In the genomic region with DNA sequence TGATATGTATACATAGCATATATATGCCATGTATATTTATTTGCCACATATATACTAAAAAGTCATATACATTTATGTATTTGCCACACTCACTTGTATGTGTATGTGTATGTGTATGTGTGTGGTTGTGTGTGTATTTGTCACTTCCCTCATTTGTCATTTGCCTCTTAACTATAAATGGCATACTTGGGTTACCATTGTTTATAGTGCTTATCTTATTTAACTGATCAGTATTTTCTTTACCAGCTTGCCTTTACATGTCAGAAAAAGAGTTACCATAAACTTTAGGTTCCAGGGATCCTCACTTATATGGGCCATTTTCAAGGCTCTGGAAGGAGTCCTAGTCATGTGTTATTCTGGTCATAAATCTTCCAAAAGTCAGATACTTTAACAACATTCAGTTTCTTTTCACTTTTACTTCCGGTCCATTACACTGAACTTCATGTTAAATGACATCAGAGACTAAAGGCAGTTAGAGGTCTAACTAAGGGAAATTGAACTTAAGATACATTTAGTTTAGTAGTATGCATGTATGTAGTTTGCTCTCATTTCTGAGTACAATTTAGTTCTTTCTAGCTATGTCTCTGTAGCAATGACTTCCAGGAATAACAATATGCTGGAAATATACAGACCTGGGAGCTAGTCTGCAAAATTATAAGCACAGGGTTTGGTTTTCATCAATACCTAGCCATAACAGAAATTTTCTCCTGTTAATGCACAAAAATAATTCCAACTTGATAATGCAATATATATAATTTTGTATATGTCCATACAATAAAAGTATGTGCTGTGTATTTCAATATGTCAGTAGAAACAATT, we compare ENCODE assay signal across 11 cellular contexts. TPM values are rescaled to one million over a fixed set of nuclear protein-coding genes. Genes with fewer than 3 reads are reported as not detected.
DNase-seq lines count a peak whose midpoint lies in the region; ATAC-seq, FAIRE-seq and TF ChIP-seq lines count a peak whose summit lies in the region.
"Had no signal": no experiment of that assay in that cellular context is flagged by ENCODE, and none has a peak within 500 bp of the region (broad histone marks: within the 10 kb centered on the region; RNA-seq: fewer than 3 reads in every experiment).

No MANE protein-coding gene starts in this region.

- intact Hi-C loops in activated CD8-positive, alpha-beta T cell treated with anti-CD3 and anti-CD28 coated beads for 36 hours (cut with micrococcal nuclease), result no loop called here
- intact Hi-C loops in naive thymus-derived CD4-positive, alpha-beta T cell (cut with micrococcal nuclease), result loop anchor here (1.0 to 10.0 kb wide), 2 partner anchors 30 to 256 kb away; no protein-coding TSS in a partner anchor

- peak; percentile 64 for FAIRE-seq in GM12891 (lab: Jason Lieb, UNC)
- FAIRE-seq: islet of Langerhans had no signal

- no peak overlapping the region for H4K91ac ChIP-seq in neuronal stem cell (ENCODE audit: low read depth, low read length, poor library complexity)

- H3K36me3 Mint-ChIP-seq in activated CD8-positive, alpha-beta T cell treated with anti-CD3 and anti-CD28 coated beads for 36 hours (ENCODE audit: low read depth), result peaks cover 2% of the 10 kb centered on the region
- peaks cover 0 to 2% (median 0%) of the 10 kb centered on the region in 5 donors for H3K36me3 Mint-ChIP-seq in naive thymus-derived CD4-positive, alpha-beta T cell

- CTCF ChIA-PET in activated CD8-positive, alpha-beta T cell treated with anti-CD3 and anti-CD28 coated beads for 36 hours (lab: Charles Lee), result no interaction called here
- CTCF ChIA-PET in naive thymus-derived CD4-positive, alpha-beta T cell (lab: Charles Lee), result no interaction called here

- TF ChIP-seq CTCF in activated CD8-positive, alpha-beta T cell treated with anti-CD3 and anti-CD28 coated beads for 36 hours (IDR thresholded peaks at IDR 0.05), result no peak

- H3K14ac ChIP-seq in neuronal stem cell (ENCODE audit: low read length), result no peak overlapping the region

- H3K18ac ChIP-seq in neuronal stem cell (ENCODE audit: low read length), result no peak overlapping the region

- H4K8ac ChIP-seq in neuronal stem cell (ENCODE audit: low read depth, low read length), result no peak overlapping the region

- H3K4me1 ChIP-seq in naive thymus-derived CD4-positive, alpha-beta T cell (ENCODE audit: control insufficient read depth in 2 of 2, insufficient read depth in 2 of 2, low read length in 2 of 2), result no peaks in the 10 kb centered on the region
- no peaks in the 10 kb centered on the region for H3K4me1 ChIP-seq in neuronal stem cell (ENCODE audit: control insufficient read depth in 2 of 2, insufficient read depth in 1 of 2, low read depth in 1 of 2, low read length in 2 of 2)

- no peak overlapping the region for H3K4ac ChIP-seq in neuronal stem cell (ENCODE audit: low read length)

- no CpG with 5 or more reads among the region's 1 CpG for WGBS in neuronal stem cell (ENCODE audit: extremely low coverage in 2 of 2, insufficient read length in 2 of 2, insufficient replicate concordance in 1 of 2), 2 donors

- TF ChIP-seq POLR2A in GM12891 (IDR thresholded peaks at IDR 0.05; ENCODE audit: low read depth, low read length), result no peak

- H3K4me2 ChIP-seq in neuronal stem cell (ENCODE audit: insufficient read depth, low read length, poor library complexity, severe bottlenecking), result no peak overlapping the region

- no peak overlapping the region for H2BK12ac ChIP-seq in neuronal stem cell (ENCODE audit: low read length)

- H3K9me3 ChIP-seq in naive thymus-derived CD4-positive, alpha-beta T cell (ENCODE audit: control insufficient read depth in 2 of 3, low read length in 3 of 3), result no peaks in the 10 kb centered on the region
- H3K9me3 ChIP-seq in neuronal stem cell (replicated peaks in 1 of 2; ENCODE audit: control insufficient read depth in 2 of 2, insufficient read depth in 1 of 2, low read depth in 1 of 2, low read length in 2 of 2), result no peaks in the 10 kb centered on the region
- H3K9me3 ChIP-seq: SJSA1 had no signal

- H3K36me3 ChIP-seq in naive thymus-derived CD4-positive, alpha-beta T cell (ENCODE audit: control insufficient read depth in 2 of 3, insufficient read depth in 3 of 3, low read length in 3 of 3), result no peaks in the 10 kb centered on the region
- H3K36me3 ChIP-seq in neuronal stem cell (replicated peaks in 1 of 2; ENCODE audit: control insufficient read depth in 2 of 2, insufficient read depth in 2 of 2, low read length in 2 of 2), result no peaks in the 10 kb centered on the region
- H3K36me3 ChIP-seq: SJSA1 had no signal

- DNase-seq in GM12891 (ENCODE audit: insufficient read length, low spot score) (no peak), amygdala (lab: John Stamatoyannopoulos, UW) (no peak), mesenteric fat pad (ENCODE audit: low spot score) (no peak), neuronal stem cell (ENCODE audit: low spot score) (no peak)
- DNase-seq in activated CD8-positive, alpha-beta T cell treated with anti-CD3 and anti-CD28 coated beads for 36 hours, result no peak
- peak in 3 of 9 donors; percentile 4 to 34 (median 20) for DNase-seq in naive thymus-derived CD4-positive, alpha-beta T cell
- DNase-seq: C1 segment of cervical spinal cord, NCI-H345 had no signal

- H3K4me3 Mint-ChIP-seq in activated CD8-positive, alpha-beta T cell treated with anti-CD3 and anti-CD28 coated beads for 36 hours, result no peak overlapping the region
- peak overlapping the region in 4 of 10 donors; percentile 29 to 57 (median 51) for H3K4me3 Mint-ChIP-seq in naive thymus-derived CD4-positive, alpha-beta T cell

- no peaks in the 10 kb centered on the region for H3K9me3 Mint-ChIP-seq in activated CD8-positive, alpha-beta T cell treated with anti-CD3 and anti-CD28 coated beads for 36 hours
- H3K9me3 Mint-ChIP-seq in naive thymus-derived CD4-positive, alpha-beta T cell, result no peaks in the 10 kb centered on the region

- H2BK120ac ChIP-seq in neuronal stem cell (ENCODE audit: low read depth, low read length), result no peak overlapping the region

- H3K4me1 Mint-ChIP-seq in activated CD8-positive, alpha-beta T cell treated with anti-CD3 and anti-CD28 coated beads for 36 hours (ENCODE audit: low read depth), result peaks cover 31% of the 10 kb centered on the region
- H3K4me1 Mint-ChIP-seq in naive thymus-derived CD4-positive, alpha-beta T cell, result peaks cover 6 to 35% (median 21%) of the 10 kb centered on the region in 7 donors

- no peaks in the 10 kb centered on the region for H3K27me3 ChIP-seq in naive thymus-derived CD4-positive, alpha-beta T cell (ENCODE audit: control insufficient read depth in 2 of 2, insufficient read depth in 2 of 2, low read length in 2 of 2)
- H3K27me3 ChIP-seq in neuronal stem cell (ENCODE audit: control insufficient read depth in 3 of 3, insufficient read depth in 3 of 3, low read depth in 1 of 3, low read length in 3 of 3), result no peaks in the 10 kb centered on the region
- H3K27me3 ChIP-seq: SJSA1 had no signal

- POLR2A ChIA-PET in activated CD8-positive, alpha-beta T cell treated with anti-CD3 and anti-CD28 coated beads for 36 hours (lab: Charles Lee), result no interaction called here
- POLR2A ChIA-PET in naive thymus-derived CD4-positive, alpha-beta T cell (lab: Charles Lee), result no interaction called here

- H3K27me3 Mint-ChIP-seq in activated CD8-positive, alpha-beta T cell treated with anti-CD3 and anti-CD28 coated beads for 36 hours, result peaks cover under 1% of the 10 kb centered on the region
- H3K27me3 Mint-ChIP-seq in naive thymus-derived CD4-positive, alpha-beta T cell, result peaks cover 0 to 2% (median 0%) of the 10 kb centered on the region in 5 donors

- H3K27ac Mint-ChIP-seq in activated CD8-positive, alpha-beta T cell treated with anti-CD3 and anti-CD28 coated beads for 36 hours, result peak overlapping the region; percentile 85
- H3K27ac Mint-ChIP-seq in naive thymus-derived CD4-positive, alpha-beta T cell, result peak overlapping the region in 8 of 9 donors; percentile 19 to 81 (median 70)

- no peak overlapping the region for H2BK5ac ChIP-seq in neuronal stem cell (ENCODE audit: low read length)

- H3K79me1 ChIP-seq in neuronal stem cell (ENCODE audit: low read depth, low read length), result no peaks in the 10 kb centered on the region

- no peak overlapping the region for H3K27ac ChIP-seq in naive thymus-derived CD4-positive, alpha-beta T cell (ENCODE audit: low read depth, low read length)
- H3K27ac ChIP-seq in neuronal stem cell (replicated peaks; ENCODE audit: low read length), result no peak overlapping the region
- H3K27ac ChIP-seq: SJSA1 had no signal

- peak; percentile 54 for ATAC-seq in GM21390 (IDR thresholded peaks at IDR 0.05; ENCODE audit: unreplicated experiment)
- ATAC-seq in activated CD8-positive, alpha-beta T cell treated with anti-CD3 and anti-CD28 coated beads for 36 hours, result peak; percentile 54
- no peak for ATAC-seq in naive thymus-derived CD4-positive, alpha-beta T cell

- H3K4me3 ChIP-seq in naive thymus-derived CD4-positive, alpha-beta T cell (ENCODE audit: low read length), result no peak overlapping the region
- no peak overlapping the region for H3K4me3 ChIP-seq in neuronal stem cell (ENCODE audit: low read length in 2 of 2)
- H3K4me3 ChIP-seq: SJSA1 had no signal

- no peak overlapping the region for H2AK5ac ChIP-seq in neuronal stem cell (ENCODE audit: low read depth, low read length)

- no peak overlapping the region for H3K9ac ChIP-seq in neuronal stem cell (ENCODE audit: low read depth, low read length, poor library complexity)

- no peak overlapping the region for H3K23ac ChIP-seq in neuronal stem cell (ENCODE audit: low read depth, low read length, poor library complexity)

- no peak overlapping the region for H2AFZ ChIP-seq in neuronal stem cell (ENCODE audit: low read length)

- no peak overlapping the region for H2BK15ac ChIP-seq in neuronal stem cell (ENCODE audit: low read length)

TF ChIP-seq in GM12891, 5 proteins besides CTCF, POLR2A, EP300 and RAD21:
- TF ChIP-seq POLR2AphosphoS5 (IDR thresholded peaks at IDR 0.05; ENCODE audit: low read depth, low read length), result no peak
- no peak for TF ChIP-seq POU2F2 (IDR thresholded peaks at IDR 0.05; ENCODE audit: low read depth, low read length)
- no peak for TF ChIP-seq SPI1 (IDR thresholded peaks at IDR 0.05; ENCODE audit: low read depth, low read length)
- no peak for TF ChIP-seq TAF1 (IDR thresholded peaks at IDR 0.05; ENCODE audit: low read depth, low read length)
- no peak for TF ChIP-seq PAX5 (IDR thresholded peaks at IDR 0.05; ENCODE audit: insufficient read depth, low read length, severe bottlenecking)
TF ChIP-seq in GM12891: peak in this region for 0.

RNA-seq across cellular contexts. Expression of gene HIVEP1, which starts 33.7 kb away (rescaled TPM):
- polyA plus RNA-seq in GM12891 (2012; ENCODE audit: low read depth, missing spikeins), result 13.9 TPM
- total RNA-seq in activated CD8-positive, alpha-beta T cell treated with anti-CD3 and anti-CD28 coated beads for 36 hours, result 10 to 100 TPM; 38.5 to 41.3 TPM
- total RNA-seq in naive thymus-derived CD4-positive, alpha-beta T cell, result 10 to 100 TPM; 29.2 to 86.1 (median 38.2) TPM
- 10 to 100 TPM; 13.2 to 16.6 TPM for polyA plus RNA-seq in naive thymus-derived CD4-positive, alpha-beta T cell
- total RNA-seq in mesenteric fat pad, result 27.3 TPM
- polyA plus RNA-seq in neuronal stem cell (2013, experiment 1 of 2), result 14.1 TPM
- polyA plus RNA-seq in neuronal stem cell (2013, experiment 2 of 2), result 12.9 TPM
